In the genomic region with DNA sequence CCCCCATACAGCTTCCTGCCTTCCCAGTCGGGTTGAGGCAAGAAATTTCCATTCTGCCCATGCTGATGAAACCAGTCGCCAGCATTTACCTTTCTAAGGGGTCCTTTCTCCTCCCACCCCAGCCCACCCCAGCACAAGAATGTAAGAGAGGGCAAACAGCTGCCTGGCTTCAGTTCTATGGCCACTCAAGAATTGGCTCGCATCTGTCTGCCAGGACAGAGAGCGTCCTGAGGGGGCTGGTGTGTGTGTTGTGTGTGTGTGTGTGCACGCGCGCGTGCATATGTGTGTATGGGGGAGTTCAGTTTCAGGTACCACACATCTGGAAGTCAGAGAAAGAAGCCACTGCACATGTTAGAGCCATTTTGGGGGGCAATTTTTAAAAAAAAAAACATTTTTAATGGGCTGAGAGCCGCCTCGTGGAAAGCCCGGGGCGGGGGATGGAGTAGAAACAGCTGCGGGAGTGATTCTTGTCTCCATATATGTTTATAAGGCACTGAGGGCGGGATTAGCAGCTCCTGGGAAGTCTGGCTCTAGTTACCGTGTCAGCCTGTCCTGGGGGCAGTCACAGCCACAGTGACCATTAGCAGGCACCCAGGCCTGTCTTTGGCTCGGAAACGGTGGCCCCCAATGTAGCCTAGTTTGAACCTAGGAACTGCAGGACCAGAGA, we compare ENCODE assay signal across 8 cellular contexts. TPM values are rescaled to one million over a fixed set of nuclear protein-coding genes. Genes with fewer than 3 reads are reported as not detected.
A peak's percentile ranks its signal among the peaks of the same experiment; 100 is the strongest.
DNase-seq lines count a peak whose midpoint lies in the region; ATAC-seq and TF ChIP-seq lines count a peak whose summit lies in the region.

Gene WNT5B, plus strand, starts transcription at position 561 of the 667 bp plus-strand sequence. CDS start 2,124 bp downstream, outside the sequence.

- H2BK15ac ChIP-seq in mesenchymal stem cell (ENCODE audit: low read depth, poor library complexity, severe bottlenecking) = peak within 1 kb of the TSS; percentile 67

- no peak within 1 kb of the TSS for H4K91ac ChIP-seq in mesenchymal stem cell (ENCODE audit: low read length)

- H3K27me3 ChIP-seq in mesenchymal stem cell (ENCODE audit: control insufficient read depth in 1 of 2, insufficient read depth in 1 of 2, low read length in 2 of 2) = peaks cover 0 to 8% of the 10 kb centered on the region in 2 experiments
- H3K27me3 ChIP-seq in thyroid gland = no peaks in the 10 kb centered on the region

- in situ Hi-C loops in astrocyte of the spinal cord (cut with HindIII; ENCODE audit: low sequenced_read_pairs) = no loop called here

- no peak for TF ChIP-seq POLR2A in thyroid gland (IDR thresholded peaks at IDR 0.05)

- no peaks in the 10 kb centered on the region for H3K9me3 Mint-ChIP-seq in activated T-cell treated with anti-CD3 and anti-CD28 coated beads, Interleukin-2, amount 50 U/mL, for 4 hours

- H3K4me1 ChIP-seq in mesenchymal stem cell (ENCODE audit: control insufficient read depth, insufficient read depth, low read depth, low read length) (peaks cover 31% of the 10 kb centered on the region), thyroid gland (peaks cover 0 to 16% of the 10 kb centered on the region in 2 donors)

- peak within 1 kb of the TSS; percentile 96 for H3K4me2 ChIP-seq in mesenchymal stem cell (ENCODE audit: low read length, poor library complexity, severe bottlenecking)

- intact Hi-C loops in thyroid gland (cut with DNase I) = no loop called here

- H3K79me1 ChIP-seq in mesenchymal stem cell (replicated peaks; ENCODE audit: low read length, poor library complexity, severe bottlenecking) = peaks cover 21% of the 10 kb centered on the region

- peaks cover 12 to 36% of the 10 kb centered on the region in 2 experiments for H3K36me3 ChIP-seq in mesenchymal stem cell (ENCODE audit: control insufficient read depth in 1 of 2, insufficient read depth in 2 of 2, low read depth in 1 of 2, low read length in 2 of 2)
- H3K36me3 ChIP-seq in thyroid gland = no peaks in the 10 kb centered on the region

- peak within 1 kb of the TSS in 1 of 2 experiments; percentile 79 for H3K14ac ChIP-seq in mesenchymal stem cell (ENCODE audit: low read length in 2 of 2)

- H3K9me3 ChIP-seq in mesenchymal stem cell (ENCODE audit: control insufficient read depth, low read length) (no peaks in the 10 kb centered on the region), thyroid gland (no peaks in the 10 kb centered on the region)

- H3K9ac ChIP-seq in mesenchymal stem cell (ENCODE audit: low read length) = peak within 1 kb of the TSS; percentile 61

- H4K8ac ChIP-seq in mesenchymal stem cell (ENCODE audit: low read length) = peak within 1 kb of the TSS; percentile 69

- ATAC-seq in activated T-cell treated with anti-CD3 and anti-CD28 coated beads, Interleukin-2, amount 50 U/mL, for 4 hours = no peak
- ATAC-seq in HG02798 (IDR thresholded peaks at IDR 0.05; ENCODE audit: poor library complexity, unreplicated experiment) (no peak), HG02763 (IDR thresholded peaks at IDR 0.05; ENCODE audit: unreplicated experiment) (no peak)

- peak within 1 kb of the TSS in 1 of 2 experiments; percentile 96 for H3K23ac ChIP-seq in mesenchymal stem cell (ENCODE audit: low read length in 2 of 2)

- H2BK120ac ChIP-seq in mesenchymal stem cell (ENCODE audit: low read depth, low read length) = peak within 1 kb of the TSS; percentile 67

- TF ChIP-seq CTCF in astrocyte of the spinal cord (IDR thresholded peaks at IDR 0.05; ENCODE audit: low read depth, low read length) = no peak
- no peak for TF ChIP-seq CTCF in thyroid gland (IDR thresholded peaks at IDR 0.05)

- H3K27me3 Mint-ChIP-seq in activated T-cell treated with anti-CD3 and anti-CD28 coated beads, Interleukin-2, amount 50 U/mL, for 4 hours (ENCODE audit: low read depth) = peaks cover 58% of the 10 kb centered on the region

- H2AFZ ChIP-seq in mesenchymal stem cell (ENCODE audit: low read depth, low read length) = peak within 1 kb of the TSS; percentile 21

- H3K4ac ChIP-seq in mesenchymal stem cell (ENCODE audit: low read depth in 1 of 2, low read length in 2 of 2) = no peak within 1 kb of the TSS

- DNase-seq in activated T-cell treated with anti-CD3 and anti-CD28 coated beads, Interleukin-2, amount 50 U/mL, for 4 hours = no peak
- no peak for DNase-seq in activated T-cell treated with anti-CD3 and anti-CD28 coated beads, Interleukin-2, amount 50 U/mL, for 48 hours
- DNase-seq in astrocyte of the spinal cord (ENCODE audit: low read depth, low spot score) (no peak), mesenchymal stem cell (peak; percentile 24), thyroid gland (no peak), OCI-M2 (lab: John Stamatoyannopoulos, UW; ENCODE audit: unreplicated experiment) (no peak)

- H3K36me3 Mint-ChIP-seq in activated T-cell treated with anti-CD3 and anti-CD28 coated beads, Interleukin-2, amount 50 U/mL, for 4 hours (ENCODE audit: insufficient read depth) = no peaks in the 10 kb centered on the region

- peaks cover 15% of the 10 kb centered on the region for H3K4me1 Mint-ChIP-seq in activated T-cell treated with anti-CD3 and anti-CD28 coated beads, Interleukin-2, amount 50 U/mL, for 4 hours (ENCODE audit: low read depth)

- H3K27ac ChIP-seq in mesenchymal stem cell (ENCODE audit: low read length, poor library complexity, severe bottlenecking) (no peak within 1 kb of the TSS), thyroid gland (no peak within 1 kb of the TSS)

- H2AK5ac ChIP-seq in mesenchymal stem cell (ENCODE audit: low read length, severe bottlenecking) = peak within 1 kb of the TSS; percentile 31

- no peak within 1 kb of the TSS for H2BK5ac ChIP-seq in mesenchymal stem cell (ENCODE audit: low read depth, low read length, poor library complexity, severe bottlenecking)

- H3K4me3 ChIP-seq in astrocyte of the spinal cord (ENCODE audit: low read depth, low read length) (peak within 1 kb of the TSS; percentile 35), mesenchymal stem cell (ENCODE audit: insufficient read depth in 1 of 2, low read depth in 1 of 2, low read length in 2 of 2) (peak within 1 kb of the TSS; percentile 53 to 73), thyroid gland (replicated peaks in 1 of 3) (peak within 1 kb of the TSS in 2 of 3 donors; percentile 27 to 55)

- peak within 1 kb of the TSS; percentile 66 for H3K4me3 Mint-ChIP-seq in activated T-cell treated with anti-CD3 and anti-CD28 coated beads, Interleukin-2, amount 50 U/mL, for 4 hours

- H3K18ac ChIP-seq in mesenchymal stem cell (ENCODE audit: low read depth in 1 of 2, low read length in 2 of 2) = peak within 1 kb of the TSS; percentile 38 to 85

- 24% methylated on average over 17 of the region's 17 CpGs for WGBS in mesenchymal stem cell
- WGBS in thyroid gland, 2 donors = 72% methylated on average over 17 of the region's 17 CpGs

- H2BK12ac ChIP-seq in mesenchymal stem cell (ENCODE audit: low read length in 2 of 2) = no peak within 1 kb of the TSS

RNA-seq across cellular contexts. Expression of gene WNT5B, which starts in this region (rescaled TPM):
- total RNA-seq in activated T-cell treated with anti-CD3 and anti-CD28 coated beads, Interleukin-2, amount 50 U/mL, for 4 hours = under 1 TPM in 1 of 3 donors, not detected in 2; 0.13 TPM
- polyA plus RNA-seq in mesenchymal stem cell (2013, experiment 1 of 2) = 14.1 TPM
- 16.0 TPM for polyA plus RNA-seq in mesenchymal stem cell (2013, experiment 2 of 2)
- 1 to 10 TPM in 1 of 4 donors, under 1 TPM in 3; 0.78 to 4.3 (median 0.95) TPM for total RNA-seq in thyroid gland
